ENCODE assay signal across 17 cellular contexts in genomic region chr6:129607581-129608186, GRCh38.
DNase-seq lines count a peak whose midpoint lies in the region; ATAC-seq, FAIRE-seq and TF ChIP-seq lines count a peak whose summit lies in the region.
"Had no signal": no experiment of that assay in that cellular context is flagged by ENCODE, and none has a peak within 500 bp of the region (broad histone marks: within the 10 kb centered on the region; RNA-seq: fewer than 3 reads in every experiment).

No MANE protein-coding gene starts in this region.

- no peaks in the 10 kb centered on the region for H3K36me3 Mint-ChIP-seq in CD4-positive, alpha-beta T cell (ENCODE audit: low read depth)

- H3K4me2 ChIP-seq in KMS-11, result peak overlapping the region; percentile 26
- H3K4me2 ChIP-seq in GM12878 (ENCODE audit: control insufficient read depth, insufficient read depth), result peak overlapping the region; percentile 24
- H3K4me2 ChIP-seq in osteoblast (ENCODE audit: insufficient read depth, low read length), result peak overlapping the region; percentile 31

- H3K4me3 Mint-ChIP-seq in CD4-positive, alpha-beta T cell, result no peak overlapping the region
- H3K4me3 Mint-ChIP-seq: activated T-cell treated with anti-CD3 and anti-CD28 coated beads, Interleukin-2, amount 50 U/mL, for 72 hours had no signal

- DNase-seq in GM04504 (ENCODE audit: low read depth) (peak; percentile 17), GM12878 (ENCODE audit: low read depth, low spot score) (no peak), osteoblast (ENCODE audit: insufficient read length, low spot score, missing footprints) (no peak), NCI-H187 (lab: John Stamatoyannopoulos, UW) (no peak)
- no peak for DNase-seq in CD4-positive, alpha-beta T cell
- DNase-seq: activated CD4-positive, alpha-beta T cell treated with anti-CD3 and anti-CD28 coated beads for 48 hours; activated T-cell treated with anti-CD3 and anti-CD28 coated beads, Interleukin-2, amount 50 U/mL, for 72 hours; C1 segment of cervical spinal cord; foreskin keratinocyte; Karpas-422; RPMI8226; stimulated activated CD4-positive, alpha-beta T cell treated with anti-CD3 and anti-CD28 coated beads, Interleukin-4, amount 100 ng/mL, for 1 hour had no signal

- no peak for TF ChIP-seq EP300 in GM12878 (IDR thresholded peaks at IDR 0.05; ENCODE audit: borderline replicate concordance in 1 of 2, control insufficient read depth in 1 of 2, low read depth in 2 of 2, low read length in 2 of 2)

- H3K27ac ChIP-seq in KMS-11 (peak overlapping the region; percentile 71; the same call in 1 of the 2 replicates), GM12878 (ENCODE audit: control insufficient read depth, insufficient read depth) (peak overlapping the region; percentile 80), osteoblast (ENCODE audit: low read depth, low read length) (peak overlapping the region; percentile 9)
- no peak overlapping the region for H3K27ac ChIP-seq in CD4-positive, alpha-beta T cell (ENCODE audit: low read depth, low read length)
- H3K27ac ChIP-seq: foreskin keratinocyte had no signal

- TF ChIP-seq CTCF in KMS-11 (conservative IDR thresholded peaks at IDR 0.05; ENCODE audit: low read depth, low read length), result no peak
- no peak for TF ChIP-seq CTCF in GM12878 (IDR thresholded peaks at IDR 0.05 in 2 of 3, conservative IDR thresholded peaks at IDR 0.05 in 1 of 3; ENCODE audit: control insufficient read depth in 2 of 3, extremely low read depth in 1 of 3, insufficient read depth in 1 of 3, low read depth in 3 of 3, low read length in 3 of 3)
- TF ChIP-seq CTCF in osteoblast (IDR thresholded peaks at IDR 0.05; ENCODE audit: extremely low read depth, low read depth, low read length), result no peak
- TF ChIP-seq CTCF in CD4-positive, alpha-beta T cell (IDR thresholded peaks at IDR 0.05), result no peak

- ATAC-seq in GM12878 (peak; percentile 59), HG02973 (IDR thresholded peaks at IDR 0.05; ENCODE audit: unreplicated experiment) (no peak), GM21619 (IDR thresholded peaks at IDR 0.05; ENCODE audit: unreplicated experiment) (no peak)
- no peak for ATAC-seq in CD4-positive, alpha-beta T cell (ENCODE audit: poor library complexity)
- ATAC-seq: foreskin keratinocyte had no signal

- WGBS in GM12878 (ENCODE audit: insufficient coverage, insufficient replicate concordance, low lambda C conversion rate, missing lambda C conversion rate), result 80% methylated on average over 5 of the region's 6 CpGs

- H3K9me3 ChIP-seq in GM12878 (replicated peaks; ENCODE audit: control insufficient read depth, insufficient read depth, low read length) (no peaks in the 10 kb centered on the region; the same call in 2 of the 3 replicates), osteoblast (ENCODE audit: low read depth, low read length) (no peaks in the 10 kb centered on the region)
- H3K9me3 ChIP-seq in CD4-positive, alpha-beta T cell (ENCODE audit: control insufficient read depth, low read length), result no peaks in the 10 kb centered on the region

- no peak for TF ChIP-seq POLR2A in GM12878 (IDR thresholded peaks at IDR 0.05; ENCODE audit: low read depth, low read length)

- in situ Hi-C loops in GM12878 (cut with MboI), result no loop called here

- no peaks in the 10 kb centered on the region for H3K4me1 Mint-ChIP-seq in CD4-positive, alpha-beta T cell (ENCODE audit: low read depth)

- H3K27me3 ChIP-seq in KMS-11 (ENCODE audit: insufficient read depth, low read depth) (no peaks in the 10 kb centered on the region), GM12878 (replicated peaks in 1 of 2; ENCODE audit: control insufficient read depth in 2 of 2, insufficient read depth in 2 of 2, low read length in 1 of 2) (no peaks in the 10 kb centered on the region), osteoblast (ENCODE audit: insufficient read depth, low read length) (no peaks in the 10 kb centered on the region)
- no peaks in the 10 kb centered on the region for H3K27me3 ChIP-seq in CD4-positive, alpha-beta T cell (ENCODE audit: control insufficient read depth, insufficient read depth, low read length)
- H3K27me3 ChIP-seq: foreskin keratinocyte had no signal

- H3K36me3 ChIP-seq in KMS-11 (ENCODE audit: insufficient read depth), result no peaks in the 10 kb centered on the region
- H3K36me3 ChIP-seq in GM12878 (ENCODE audit: control insufficient read depth in 2 of 2, insufficient read depth in 2 of 2, low read length in 1 of 2), result peaks cover 2 to 24% of the 10 kb centered on the region in 2 experiments
- peaks cover 46% of the 10 kb centered on the region for H3K36me3 ChIP-seq in osteoblast (ENCODE audit: insufficient read depth, low read length)

- H3K79me2 ChIP-seq in KMS-11 (ENCODE audit: insufficient read depth, low read depth) (no peaks in the 10 kb centered on the region), GM12878 (ENCODE audit: control insufficient read depth, insufficient read depth, low read length) (peaks cover 2% of the 10 kb centered on the region), osteoblast (ENCODE audit: insufficient read depth, low read length) (peaks cover 3% of the 10 kb centered on the region)

- H3K9ac ChIP-seq in KMS-11 (no peak overlapping the region), GM12878 (ENCODE audit: control insufficient read depth, insufficient read depth, low read length) (peak overlapping the region; percentile 13)

- no peaks in the 10 kb centered on the region for H3K9me3 Mint-ChIP-seq in CD4-positive, alpha-beta T cell
- H3K9me3 Mint-ChIP-seq: activated T-cell treated with anti-CD3 and anti-CD28 coated beads, Interleukin-2, amount 50 U/mL, for 72 hours had no signal

- POLR2A ChIA-PET in GM12878 (lab: Charles Lee), result interaction anchor here (0.6 to 2.3 kb wide), 6 partner anchors 11 to 138 kb away, joined by 3 to 9 read pairs (median 4); no protein-coding TSS in a partner anchor
- POLR2A ChIA-PET in CD4-positive, alpha-beta T cell (lab: Charles Lee), result no interaction called here

- no peak overlapping the region for H3K27ac Mint-ChIP-seq in CD4-positive, alpha-beta T cell
- H3K27ac Mint-ChIP-seq: activated T-cell treated with anti-CD3 and anti-CD28 coated beads, Interleukin-2, amount 50 U/mL, for 72 hours had no signal

- no TSS peak for BruUV-seq in GM12878 (replicated peaks; lab: Mats Ljungman, UMichigan)

- TF ChIP-seq RAD21 in GM12878 (IDR thresholded peaks at IDR 0.05; ENCODE audit: insufficient read depth, low read depth, low read length), result no peak

- SMC1A ChIA-PET in GM12878 (lab: Charles Lee; ENCODE audit: uncharacterized antibody, unreplicated experiment), result interaction anchor here (0.6 to 13.0 kb wide), 13 partner anchors 9 to 135 kb away, joined by 3 to 407 read pairs (median 4); partner anchors contain the start of gene ARHGAP18

- H3K4me1 ChIP-seq in KMS-11 (ENCODE audit: low read depth, poor library complexity, severe bottlenecking) (peaks cover 60% of the 10 kb centered on the region), GM12878 (ENCODE audit: control insufficient read depth, insufficient read depth, low read length) (peaks cover 31% of the 10 kb centered on the region), osteoblast (ENCODE audit: insufficient read depth, low read length) (peaks cover 29% of the 10 kb centered on the region)

- H3K4me3 ChIP-seq in KMS-11 (IDR thresholded peaks at IDR 0.05; ENCODE audit: insufficient read depth, low read depth, low read length) (no peak overlapping the region), GM12878 (peak overlapping the region; percentile 51; the same call in 1 of the 2 replicates), osteoblast (ENCODE audit: insufficient read depth, low read length) (no peak overlapping the region)

- no peaks in the 10 kb centered on the region for H3K27me3 Mint-ChIP-seq in CD4-positive, alpha-beta T cell

- no peak for FAIRE-seq in GM12878 (lab: Jason Lieb, UNC)
- FAIRE-seq: H54, keratinocyte had no signal

- CTCF ChIA-PET in GM12878 (lab: Yijun Ruan, JAX), result interaction anchor here (0.6 to 14.9 kb wide), 4 partner anchors 10 to 167 kb away, joined by 3 to 411 read pairs (median 6); no protein-coding TSS in a partner anchor
- CTCF ChIA-PET in CD4-positive, alpha-beta T cell (lab: Charles Lee), result interaction anchor here (0.7 to 1.5 kb wide), 3 partner anchors 10 to 1289 kb away, joined by 3 to 4 read pairs (median 4); no protein-coding TSS in a partner anchor

- H2AFZ ChIP-seq in KMS-11 (ENCODE audit: low read depth), result no peak overlapping the region
- H2AFZ ChIP-seq in GM12878 (ENCODE audit: control insufficient read depth, low read depth, low read length), result no peak overlapping the region
- H2AFZ ChIP-seq in osteoblast (ENCODE audit: low read length), result no peak overlapping the region

- H4K20me1 ChIP-seq in KMS-11 (ENCODE audit: insufficient read depth) (no peaks in the 10 kb centered on the region), GM12878 (ENCODE audit: control insufficient read depth, insufficient read depth) (no peaks in the 10 kb centered on the region), osteoblast (ENCODE audit: insufficient read depth, low read length) (no peaks in the 10 kb centered on the region)

- RAD21 ChIA-PET in GM12878 (lab: Charles Lee; ENCODE audit: unreplicated experiment), result interaction anchor here (0.9 to 2.7 kb wide), 8 partner anchors 16 to 122 kb away, joined by 3 to 10 read pairs (median 4); no protein-coding TSS in a partner anchor

- intact Hi-C loops in GM12878 (cut with micrococcal nuclease; ENCODE audit: unreplicated experiment), result loop anchor here (5.0 kb wide), 3 partner anchors 40 to 275 kb away; no protein-coding TSS in a partner anchor
- intact Hi-C loops in CD4-positive, alpha-beta T cell (cut with DNase I, micrococcal nuclease), result no loop called here

TF ChIP-seq in GM12878, 131 proteins besides CTCF, POLR2A, EP300 and RAD21:
- no peak for TF ChIP-seq KDM1A (IDR thresholded peaks at IDR 0.05; ENCODE audit: borderline replicate concordance)
- TF ChIP-seq MYB (IDR thresholded peaks at IDR 0.05; ENCODE audit: borderline replicate concordance, low read depth, low read length), result no peak
- TF ChIP-seq GABPA (IDR thresholded peaks at IDR 0.05; ENCODE audit: low read depth), result no peak
- peak; percentile 32; the same call in 1 of the 2 replicates for TF ChIP-seq ATF7 (IDR thresholded peaks at IDR 0.05; ENCODE audit: low read depth)
- peak; percentile 98 for TF ChIP-seq ZNF384 (IDR thresholded peaks at IDR 0.05; ENCODE audit: borderline replicate concordance, low read depth, low read length)
- peak; percentile 57; the same call in 1 of the 2 replicates for TF ChIP-seq NFIC (IDR thresholded peaks at IDR 0.05; ENCODE audit: low read depth, low read length)
- TF ChIP-seq RUNX3 (IDR thresholded peaks at IDR 0.05; ENCODE audit: low read length), result peak; percentile 35; the same call in 1 of the 2 replicates
- TF ChIP-seq JUNB (IDR thresholded peaks at IDR 0.05), result peak; percentile 43; the same call in 1 of the 2 replicates
- 0 out of 2 replicates have a peak, but pooled peaks have one; percentile 52 for TF ChIP-seq MEF2A (IDR thresholded peaks at IDR 0.05; ENCODE audit: insufficient read depth, low read depth, low read length)
- 0 out of 4 replicates have a peak, but pooled peaks of 1 of the 2 experiments have one; percentile 45 for TF ChIP-seq CEBPB (IDR thresholded peaks at IDR 0.05; ENCODE audit: borderline replicate concordance in 1 of 2, low read depth in 2 of 2, low read length in 2 of 2)
